13 cellular contexts compared by ENCODE assay signal in genomic region chr18:48819276-48819675, GRCh38.
DNase-seq lines count a peak whose midpoint lies in the region; ATAC-seq and TF ChIP-seq lines count a peak whose summit lies in the region.
"Had no signal": no experiment of that assay in that cellular context is flagged by ENCODE, and none has a peak within 500 bp of the region (broad histone marks: within the 10 kb centered on the region; RNA-seq: fewer than 3 reads in every experiment).

No MANE protein-coding gene starts in this region.

- peaks cover 2% of the 10 kb centered on the region for H3K4me1 ChIP-seq in RWPE2 (ENCODE audit: insufficient read depth, poor library complexity, severe bottlenecking)
- H3K4me1 ChIP-seq in right atrium auricular region, result peaks cover 0 to 37% of the 10 kb centered on the region in 2 donors
- peaks cover 0 to 2% (median 0%) of the 10 kb centered on the region in 4 donors for H3K4me1 ChIP-seq in sigmoid colon

- 29 to 79% methylated on average over 15 of the region's 15 CpGs for WGBS in sigmoid colon, 2 donors

- H3K27me3 ChIP-seq in RWPE2 (ENCODE audit: insufficient read depth, poor library complexity, severe bottlenecking) (no peaks in the 10 kb centered on the region), right atrium auricular region (no peaks in the 10 kb centered on the region), sigmoid colon (no peaks in the 10 kb centered on the region)
- H3K27me3 ChIP-seq: esophagus muscularis mucosa had no signal

- H3K9me3 ChIP-seq in RWPE2 (ENCODE audit: severe bottlenecking) (peaks cover 2% of the 10 kb centered on the region), right atrium auricular region (no peaks in the 10 kb centered on the region), sigmoid colon (no peaks in the 10 kb centered on the region)

- ATAC-seq in RWPE2 (ENCODE audit: low read depth) (no peak), HG02642 (IDR thresholded peaks at IDR 0.05; ENCODE audit: poor library complexity, unreplicated experiment) (no peak), GM18858 (IDR thresholded peaks at IDR 0.05; ENCODE audit: unreplicated experiment) (no peak)

- peaks cover 19% of the 10 kb centered on the region for H3K36me3 ChIP-seq in RWPE2 (ENCODE audit: low read depth)
- H3K36me3 ChIP-seq in right atrium auricular region, result peaks cover 16% of the 10 kb centered on the region
- peaks cover 0 to 54% (median 16%) of the 10 kb centered on the region in 4 donors for H3K36me3 ChIP-seq in sigmoid colon

- intact Hi-C loops in sigmoid colon (cut with DNase I), result no loop called here

- no peak for TF ChIP-seq EP300 in sigmoid colon (IDR thresholded peaks at IDR 0.05)

- DNase-seq in RWPE2 (ENCODE audit: low spot score) (peak; percentile 19), right atrium auricular region (ENCODE audit: low spot score) (peak; percentile 64), sigmoid colon (peak; percentile 32), amygdala (lab: John Stamatoyannopoulos, UW) (no peak)
- no peak for DNase-seq in stimulated activated CD4-positive, alpha-beta T cell treated with anti-CD3 and anti-CD28 coated beads, Interleukin-2, amount 100 ng/mL, for 48 hours
- DNase-seq: AML-193, DMS 273 treated with DMSO at 0.1 percent for 48 hours, hypothalamus, NCI-H2171 treated with DMSO at 0.1 percent for 48 hours had no signal

- H3K4me3 ChIP-seq in RWPE2 (ENCODE audit: severe bottlenecking) (no peak overlapping the region), right atrium auricular region (no peak overlapping the region), sigmoid colon (no peak overlapping the region)
- H3K4me3 ChIP-seq: esophagus muscularis mucosa had no signal

- no peak overlapping the region for H3K27ac ChIP-seq in RWPE2 (ENCODE audit: poor library complexity, severe bottlenecking)
- H3K27ac ChIP-seq in angular gyrus (ENCODE audit: low read depth, low read length), result peak overlapping the region; percentile 66
- peak overlapping the region; percentile 75 to 80 for H3K27ac ChIP-seq in right atrium auricular region
- H3K27ac ChIP-seq in sigmoid colon, result no peak overlapping the region
- H3K27ac ChIP-seq: esophagus muscularis mucosa had no signal

- TF ChIP-seq POLR2A in sigmoid colon (IDR thresholded peaks at IDR 0.05), result no peak

- TF ChIP-seq CTCF in RWPE2 (IDR thresholded peaks at IDR 0.05; ENCODE audit: poor library complexity, severe bottlenecking) (no peak), right atrium auricular region (IDR thresholded peaks at IDR 0.05) (no peak), sigmoid colon (IDR thresholded peaks at IDR 0.05) (no peak)

Comparison
In these comparisons a context has a peak if more than half of its experiments do, and no peak if none do; other contexts are left out.
1. DNase-seq: peak in RWPE2 (single experiment), right atrium auricular region (single experiment) and sigmoid colon (single experiment); none in amygdala (0 of 56) and stimulated activated CD4-positive, alpha-beta T cell treated with anti-CD3 and anti-CD28 coated beads, Interleukin-2, amount 100 ng/mL, for 48 hours (0 of 2).
2. H3K27ac ChIP-seq: peak in angular gyrus (single experiment) and right atrium auricular region (2 of 2); none in RWPE2 (single experiment) and sigmoid colon (0 of 4).